ENCODE assay signal across 14 cellular contexts in the genomic region with DNA sequence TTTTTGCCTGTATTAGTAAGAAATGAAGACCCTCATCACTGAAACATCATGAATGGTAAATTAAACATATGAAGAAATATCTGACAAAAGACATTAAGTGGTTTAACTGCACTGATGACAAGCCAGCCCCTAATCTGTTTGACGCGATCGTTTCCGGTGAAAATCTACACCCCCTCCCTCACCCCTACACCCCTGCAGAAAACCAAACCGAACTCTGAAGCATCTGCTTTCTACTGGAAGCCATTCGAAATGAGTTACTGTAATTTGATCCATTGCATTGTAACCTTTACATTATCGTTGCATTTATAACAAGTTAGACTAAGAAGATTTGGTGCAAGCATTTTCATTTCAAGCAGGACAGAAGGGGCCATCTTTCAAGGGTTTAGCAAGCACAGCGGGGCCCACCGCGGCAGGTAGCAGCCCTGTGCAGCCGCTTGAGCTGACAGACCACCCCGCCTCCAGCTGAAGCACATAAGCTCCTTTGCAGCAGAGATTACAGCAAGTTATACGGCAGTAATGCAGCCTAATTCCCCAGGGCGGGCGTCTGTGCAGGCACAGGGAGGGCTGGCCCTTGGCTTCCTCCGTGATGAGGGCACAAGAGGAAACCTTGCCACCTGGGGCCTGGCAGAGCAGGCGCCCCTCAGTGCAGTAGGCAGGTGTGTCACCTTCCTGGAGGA.
DNase-seq lines count a peak whose midpoint lies in the region; ATAC-seq and TF ChIP-seq lines count a peak whose summit lies in the region.
"Had no signal": no experiment of that assay in that cellular context is flagged by ENCODE, and none has a peak within 500 bp of the region (broad histone marks: within the 10 kb centered on the region; RNA-seq: fewer than 3 reads in every experiment).

No MANE protein-coding gene starts in this region.

- H2AFZ ChIP-seq in smooth muscle cell (ENCODE audit: low read depth): no peak overlapping the region

- no peak for ATAC-seq in HG02852 (IDR thresholded peaks at IDR 0.05; ENCODE audit: unreplicated experiment)
- ATAC-seq: GM12878 had no signal

- H3K36me3 Mint-ChIP-seq in Caco-2 (ENCODE audit: insufficient read depth, unreplicated experiment): peaks cover 42% of the 10 kb centered on the region

- WGBS in ectodermal cell, 2 experiments: 81 to 84% methylated on average over 17 of the region's 17 CpGs
- WGBS in smooth muscle cell (ENCODE audit: low lambda C conversion rate): 48% methylated on average over 17 of the region's 17 CpGs

- TF ChIP-seq CTCF in smooth muscle cell (IDR thresholded peaks at IDR 0.05; ENCODE audit: borderline replicate concordance, insufficient read depth, poor library complexity, severe bottlenecking): no peak
- TF ChIP-seq CTCF in Caco-2 (IDR thresholded peaks at IDR 0.05; ENCODE audit: insufficient read depth in 1 of 2, low read depth in 1 of 2, low read length in 1 of 2, severe bottlenecking in 1 of 2, unreplicated experiment in 1 of 2): no peak

- H3K79me2 ChIP-seq in smooth muscle cell (ENCODE audit: low read depth): peaks cover 45% of the 10 kb centered on the region

- H3K9me3 Mint-ChIP-seq in Caco-2 (ENCODE audit: unreplicated experiment): no peaks in the 10 kb centered on the region
- H3K9me3 Mint-ChIP-seq: activated CD4-positive, alpha-beta memory T cell treated with anti-CD3 and anti-CD28 coated beads for 36 hours; IgD-negative memory B cell had no signal

- H3K4me3 Mint-ChIP-seq in Caco-2 (ENCODE audit: unreplicated experiment): no peak overlapping the region
- H3K4me3 Mint-ChIP-seq: activated CD4-positive, alpha-beta memory T cell treated with anti-CD3 and anti-CD28 coated beads for 36 hours; IgD-negative memory B cell had no signal

- H3F3A ChIP-seq in smooth muscle cell (ENCODE audit: low read depth): peaks cover 58% of the 10 kb centered on the region

- H3K27ac ChIP-seq in ectodermal cell (ENCODE audit: insufficient read depth, low read depth, low read length, poor library complexity, severe bottlenecking) (peak overlapping the region; percentile 6), smooth muscle cell (ENCODE audit: low read depth) (peak overlapping the region; percentile 92)
- H3K27ac ChIP-seq: thyroid gland had no signal

- H4K20me1 ChIP-seq in smooth muscle cell (ENCODE audit: low read depth): no peaks in the 10 kb centered on the region

- peak overlapping the region; percentile 34 for H3K4me2 ChIP-seq in smooth muscle cell

- H3K27me3 Mint-ChIP-seq in Caco-2 (ENCODE audit: insufficient read depth, unreplicated experiment): no peaks in the 10 kb centered on the region
- H3K27me3 Mint-ChIP-seq: activated CD4-positive, alpha-beta memory T cell treated with anti-CD3 and anti-CD28 coated beads for 36 hours; IgD-negative memory B cell had no signal

- H3K4me3 ChIP-seq in ectodermal cell (ENCODE audit: insufficient read depth, low read depth, low read length) (no peak overlapping the region), smooth muscle cell (no peak overlapping the region), Caco-2 (ENCODE audit: low read depth, low read length) (no peak overlapping the region)
- H3K4me3 ChIP-seq: GM12878, thyroid gland had no signal

- POLR2A ChIA-PET in Caco-2 (lab: Charles Lee): no interaction called here

- peaks cover 11% of the 10 kb centered on the region for H3K36me3 ChIP-seq in ectodermal cell (ENCODE audit: control insufficient read depth, insufficient read depth, low read length)
- peaks cover 2% of the 10 kb centered on the region for H3K36me3 ChIP-seq in smooth muscle cell (ENCODE audit: low read depth)
- no peaks in the 10 kb centered on the region for H3K36me3 ChIP-seq in Caco-2 (ENCODE audit: control insufficient read depth, insufficient read depth, low read length)
- H3K36me3 ChIP-seq: thyroid gland had no signal

- no TSS peak for BruUV-seq in Caco-2 (replicated peaks; lab: Mats Ljungman, UMichigan)

- H3K9me3 ChIP-seq in ectodermal cell (ENCODE audit: control insufficient read depth, low read length) (no peaks in the 10 kb centered on the region), smooth muscle cell (replicated peaks; ENCODE audit: low read depth) (no peaks in the 10 kb centered on the region), Caco-2 (no peaks in the 10 kb centered on the region)
- H3K9me3 ChIP-seq: thyroid gland had no signal

- peak; percentile 2 for DNase-seq in activated T-cell treated with anti-CD3 and anti-CD28 coated beads, Interleukin-2, amount 50 U/mL, for 1 hour
- no peak for DNase-seq in activated T-cell treated with anti-CD3 and anti-CD28 coated beads for 4 hours
- peak; percentile 12 for DNase-seq in NCI-H69 (lab: John Stamatoyannopoulos, UW)
- no peak for DNase-seq in smooth muscle cell (lab: John Stamatoyannopoulos, UW; ENCODE audit: unreplicated experiment)
- no peak for DNase-seq in Caco-2
- DNase-seq in HK-2 (ENCODE audit: unreplicated experiment): no peak
- DNase-seq: activated CD4-positive, alpha-beta memory T cell treated with anti-CD3 and anti-CD28 coated beads for 36 hours; activated naive CD4-positive, alpha-beta T cell treated with Interleukin-2 at 50 U/mL for 16 hours; posterior cingulate gyrus; thyroid gland had no signal

- no peaks in the 10 kb centered on the region for H3K27me3 ChIP-seq in ectodermal cell (ENCODE audit: control insufficient read depth, insufficient read depth, low read length, poor library complexity, severe bottlenecking)
- H3K27me3 ChIP-seq in smooth muscle cell (ENCODE audit: low read depth): no peaks in the 10 kb centered on the region
- no peaks in the 10 kb centered on the region for H3K27me3 ChIP-seq in Caco-2 (replicated peaks; ENCODE audit: control insufficient read depth, insufficient read depth, low read length)
- H3K27me3 ChIP-seq: thyroid gland had no signal

- H3K27ac Mint-ChIP-seq in Caco-2 (ENCODE audit: unreplicated experiment): no peak overlapping the region
- H3K27ac Mint-ChIP-seq: activated CD4-positive, alpha-beta memory T cell treated with anti-CD3 and anti-CD28 coated beads for 36 hours; IgD-negative memory B cell had no signal

- CTCF ChIA-PET in Caco-2 (lab: Charles Lee): no interaction called here

- intact Hi-C loops in Caco-2 (cut with micrococcal nuclease; ENCODE audit: unreplicated experiment): no loop called here

- H3K9ac ChIP-seq in smooth muscle cell (ENCODE audit: low read depth): peak overlapping the region; percentile 5

- H3K4me1 ChIP-seq in ectodermal cell (ENCODE audit: control insufficient read depth, insufficient read depth, low read length) (peaks cover 17% of the 10 kb centered on the region), smooth muscle cell (ENCODE audit: low read depth) (peaks cover 8% of the 10 kb centered on the region), Caco-2 (peaks cover 15% of the 10 kb centered on the region)

- H3K4me1 Mint-ChIP-seq in Caco-2 (ENCODE audit: low read depth, unreplicated experiment): peaks cover 2% of the 10 kb centered on the region

Comparison
In these comparisons a context has a peak if more than half of its experiments do, and no peak if none do; other contexts are left out.
1. DNase-seq: peak in activated T-cell treated with anti-CD3 and anti-CD28 coated beads, Interleukin-2, amount 50 U/mL, for 1 hour (single experiment) and NCI-H69 (single experiment); none in activated T-cell treated with anti-CD3 and anti-CD28 coated beads for 4 hours (single experiment), smooth muscle cell (single experiment), Caco-2 (0 of 2) and HK-2 (single experiment).